ENCODE assay signal across 8 cellular contexts in the genomic region with DNA sequence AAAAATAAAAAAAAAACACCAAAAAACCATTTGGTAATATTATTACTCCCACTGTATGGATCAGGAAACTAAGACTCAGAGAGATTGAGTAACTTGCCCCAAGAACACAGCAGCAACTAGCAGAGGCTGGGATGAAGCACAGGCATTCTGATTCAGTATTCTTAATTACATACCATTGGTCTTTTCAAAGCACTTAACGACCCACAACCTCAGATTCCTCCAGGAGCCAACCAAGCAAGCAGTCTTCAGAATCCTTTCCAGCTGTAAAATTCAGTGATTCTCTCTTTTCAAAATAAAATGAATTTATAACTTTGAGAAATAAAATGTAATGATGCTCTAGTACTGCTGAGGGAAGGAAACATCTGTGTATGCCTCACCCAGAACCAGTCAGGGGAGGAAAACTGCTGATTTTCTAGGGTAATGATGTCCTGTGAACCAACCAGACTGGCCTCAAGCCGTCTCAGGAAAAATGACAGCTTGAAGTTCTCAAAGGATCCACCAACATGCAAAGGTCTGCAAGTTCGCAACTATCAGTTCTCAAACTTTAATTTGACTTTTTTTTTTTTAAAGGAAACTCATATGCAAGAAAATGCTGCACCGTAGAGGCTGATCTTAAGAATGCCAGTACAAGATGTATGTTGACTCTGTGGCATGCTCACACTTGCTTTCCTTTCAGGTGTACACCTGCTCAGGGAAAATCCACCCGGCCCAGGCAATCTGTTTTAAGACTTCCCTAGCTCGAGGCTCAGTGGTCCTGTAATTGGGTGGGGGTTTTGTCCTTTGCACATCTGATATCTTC. TPM values are rescaled to one million over a fixed set of nuclear protein-coding genes. Genes with fewer than 3 reads are reported as not detected.
A peak's percentile ranks its signal among the peaks of the same experiment; 100 is the strongest.
DNase-seq lines count a peak whose midpoint lies in the region; ATAC-seq and TF ChIP-seq lines count a peak whose summit lies in the region.

No MANE protein-coding gene starts in this region.

- peak overlapping the region; percentile 75 to 92 for H3K4me3 Mint-ChIP-seq in CD14-positive monocyte

- no peaks in the 10 kb centered on the region for H3K9me3 Mint-ChIP-seq in CD14-positive monocyte

- no peaks in the 10 kb centered on the region for H3K36me3 ChIP-seq in spleen

- H3K4me1 Mint-ChIP-seq in CD14-positive monocyte, result peaks cover 73% of the 10 kb centered on the region

- H3K4me3 ChIP-seq in fibroblast of pulmonary artery (replicated peaks; ENCODE audit: low read depth, low read length), result peak overlapping the region; percentile 45
- H3K4me3 ChIP-seq in spleen, result peak overlapping the region; percentile 20 to 64 (median 26)

- peak; percentile 5 for ATAC-seq in GM21529 (IDR thresholded peaks at IDR 0.05; ENCODE audit: unreplicated experiment)

- H3K27ac Mint-ChIP-seq in CD14-positive monocyte, result peak overlapping the region; percentile 91 to 95 (median 92)

- TF ChIP-seq CTCF in CD14-positive monocyte (IDR thresholded peaks at IDR 0.05) (no peak), RWPE1 (conservative IDR thresholded peaks at IDR 0.05; ENCODE audit: low read depth) (no peak), fibroblast of pulmonary artery (IDR thresholded peaks at IDR 0.05; ENCODE audit: low read length, missing control alignments) (no peak), spleen (IDR thresholded peaks at IDR 0.05 in 8 of 11, conservative IDR thresholded peaks at IDR 0.05 in 3 of 11) (no peak)

- H3K27me3 ChIP-seq in spleen (replicated peaks in 1 of 7), result peaks cover 0 to 30% (median 0%) of the 10 kb centered on the region in 7 donors

- H3K27ac ChIP-seq in RWPE1, result peak overlapping the region; percentile 91
- H3K27ac ChIP-seq in spleen, result peak overlapping the region in 7 of 8 donors; percentile 76 to 82 (median 78)

- H3K27me3 Mint-ChIP-seq in CD14-positive monocyte (ENCODE audit: low read depth in 3 of 3), result peaks cover 0 to 4% (median 3%) of the 10 kb centered on the region in 3 donors

- H3K4me1 ChIP-seq in spleen, result peaks cover 18 to 91% (median 61%) of the 10 kb centered on the region in 6 donors

- POLR2A ChIA-PET in RWPE1 (lab: Yijun Ruan, JAX; ENCODE audit: low non-redundant PET), result no interaction called here

- CTCF ChIA-PET in RWPE1 (lab: Yijun Ruan, JAX), result interaction anchor here (0.6 to 1.5 kb wide), 11 partner anchors 11 to 604 kb away, joined by 3 to 5 read pairs (median 3); a partner anchor contains a TSS

- H3K36me3 Mint-ChIP-seq in CD14-positive monocyte, result peaks cover 3 to 12% of the 10 kb centered on the region in 2 donors

- WGBS in spleen, 5 donors, result 17 to 35% (median 27%) methylated on average over 6 of the region's 6 CpGs

- no peak for TF ChIP-seq POLR2A in spleen (IDR thresholded peaks at IDR 0.05)

- intact Hi-C loops in CD14-positive monocyte (cut with micrococcal nuclease) (loop anchor here (2.0 to 5.0 kb wide), 2 partner anchors 41 to 53 kb away; a partner anchor contains a TSS), spleen (cut with DNase I; ENCODE audit: low total_unique reads) (no loop called here)

- DNase-seq in CD14-positive monocyte (ENCODE audit: low spot score), result no peak
- DNase-seq in RWPE1 (ENCODE audit: low spot score), result peak; percentile 74
- no peak for DNase-seq in fibroblast of pulmonary artery (ENCODE audit: low read depth)
- no peak for DNase-seq in spleen
- no peak for DNase-seq in H4 (ENCODE audit: low spot score)
- DNase-seq in NCI-H1092 treated with DMSO at 0.1 percent for 48 hours (lab: John Stamatoyannopoulos, UW), result no peak
- DNase-seq in HUDEP-2 (lab: John Stamatoyannopoulos, UW; ENCODE audit: unreplicated experiment in 76 of 76), result no peak

- H3K9me3 ChIP-seq in spleen, result no peaks in the 10 kb centered on the region

RNA-seq across cellular contexts. Expression of a gene that starts 9.0 kb away (rescaled TPM):
- 1 to 10 TPM; 4.2 to 4.3 TPM for polyA plus RNA-seq in CD14-positive monocyte
- 10 to 100 TPM; 13.2 to 23.5 (median 16.7) TPM for total RNA-seq in spleen
- 10 to 100 TPM in 1 of 3 donors, 1 to 10 TPM in 2; 5.4 to 15.7 (median 5.4) TPM for polyA plus RNA-seq in spleen
- total RNA-seq in H4 (2014; rRNA removed; shearing (Covaris generic)), result 7.4 and 8.1 TPM in 2 replicates

RNA-seq across cellular contexts. Expression of a gene that starts 41.9 kb away (rescaled TPM):
- polyA plus RNA-seq in CD14-positive monocyte (10 to 100 TPM; 28.3 to 40.1 TPM), spleen (10 to 100 TPM in 2 of 3 donors, 1 to 10 TPM in 1; 10.0 to 19.1 (median 10.2) TPM)
- total RNA-seq in spleen, result 10 to 100 TPM; 43.0 to 59.9 (median 54.2) TPM
- 50.4 and 60.6 TPM in 2 replicates for total RNA-seq in H4 (2014; rRNA removed; shearing (Covaris generic))
